In genomic region chr3:58154752-58155449, GRCh38 we compare ENCODE assay signal across 21 cellular contexts. TPM values are rescaled to one million over a fixed set of nuclear protein-coding genes. Genes with fewer than 3 reads are reported as not detected.
A peak's percentile ranks its signal among the peaks of the same experiment; 100 is the strongest.
DNase-seq lines count a peak whose midpoint lies in the region; ATAC-seq, FAIRE-seq and TF ChIP-seq lines count a peak whose summit lies in the region.
"Had no signal": no experiment of that assay in that cellular context is flagged by ENCODE, and none has a peak within 500 bp of the region (broad histone marks: within the 10 kb centered on the region; RNA-seq: fewer than 3 reads in every experiment).

No MANE protein-coding gene starts in this region.

- H4K20me1 ChIP-seq in astrocyte (ENCODE audit: insufficient read depth, low read length) (peaks cover 28% of the 10 kb centered on the region), HepG2 (ENCODE audit: insufficient read depth, low read length) (no peaks in the 10 kb centered on the region)
- H4K20me1 ChIP-seq: BLaER1 had no signal

- H3K36me3 ChIP-seq in astrocyte (ENCODE audit: insufficient read depth, low read length) (peaks cover 74% of the 10 kb centered on the region), HepG2 (replicated peaks in 1 of 2; ENCODE audit: control insufficient read depth in 1 of 2, insufficient read depth in 2 of 2, low read length in 2 of 2) (peaks cover 58 to 92% of the 10 kb centered on the region in 2 experiments)

- TF ChIP-seq EP300 in HepG2 (IDR thresholded peaks at IDR 0.05; ENCODE audit: low read depth in 2 of 2, low read length in 2 of 2) = no peak
- no peak for TF ChIP-seq EP300 in HepG2 (CRISPR knock-in tag; IDR thresholded peaks at IDR 0.05; ENCODE audit: borderline replicate concordance)

- TF ChIP-seq POLR2A in HepG2 (IDR thresholded peaks at IDR 0.05; ENCODE audit: insufficient read depth in 1 of 2, low read depth in 2 of 2, low read length in 2 of 2) = no peak

- in situ Hi-C loops in HepG2 (cut with HindIII; ENCODE audit: extremely low pct_ligation_motif_present, low pct_unique_long_range_greater_than_20kb) = no loop called here

- H2AFZ ChIP-seq in astrocyte (ENCODE audit: low read depth, low read length) (no peak overlapping the region), HepG2 (ENCODE audit: low read length) (no peak overlapping the region)
- H2AFZ ChIP-seq: PC-9 had no signal

- H3K27ac Mint-ChIP-seq in astrocyte (ENCODE audit: unreplicated experiment) = peak overlapping the region; percentile 78
- no peak overlapping the region for H3K27ac Mint-ChIP-seq in immature natural killer cell
- H3K27ac Mint-ChIP-seq: CD8-positive, alpha-beta T cell had no signal

- no peak for ATAC-seq in HepG2
- no peak for ATAC-seq in HG03521 (IDR thresholded peaks at IDR 0.05; ENCODE audit: unreplicated experiment)
- ATAC-seq in HG03354 (IDR thresholded peaks at IDR 0.05; ENCODE audit: poor library complexity, severe bottlenecking, unreplicated experiment) = no peak
- ATAC-seq: CD8-positive, alpha-beta T cell had no signal

- no TSS peak for BruUV-seq in HepG2 (replicated peaks; lab: Mats Ljungman, UMichigan)

- H3K4me1 Mint-ChIP-seq in astrocyte (ENCODE audit: low read depth, unreplicated experiment) = no peaks in the 10 kb centered on the region
- no peaks in the 10 kb centered on the region for H3K4me1 Mint-ChIP-seq in immature natural killer cell

- 94% methylated on average over 9 of the region's 9 CpGs for WGBS in HepG2 (ENCODE audit: low lambda C conversion rate)

- H3K9me3 Mint-ChIP-seq in astrocyte (ENCODE audit: unreplicated experiment) (no peaks in the 10 kb centered on the region), immature natural killer cell (no peaks in the 10 kb centered on the region)
- H3K9me3 Mint-ChIP-seq: CD8-positive, alpha-beta T cell had no signal

- TF ChIP-seq CTCF in astrocyte (IDR thresholded peaks at IDR 0.05; ENCODE audit: insufficient read depth, low read depth, low read length) = no peak
- TF ChIP-seq CTCF in HepG2 (CRISPR knock-in tag; IDR thresholded peaks at IDR 0.05) = no peak

- POLR2A ChIA-PET in HepG2 (lab: Yijun Ruan, JAX) = no interaction called here

- H3K4me3 ChIP-seq in astrocyte (ENCODE audit: insufficient read depth, low read depth, low read length) (no peak overlapping the region), HepG2 (replicated peaks in 1 of 3; ENCODE audit: insufficient read depth in 1 of 3, low read depth in 2 of 3, low read length in 3 of 3) (no peak overlapping the region)
- H3K4me3 ChIP-seq: BLaER1, PC-9, SJSA1 had no signal

- intact Hi-C loops in HepG2 (cut with micrococcal nuclease; ENCODE audit: unreplicated experiment) = no loop called here

- DNase-seq in NCI-H1092 (lab: John Stamatoyannopoulos, UW) (peak; percentile 15), astrocyte (ENCODE audit: low read depth) (no peak), HepG2 (ENCODE audit: low spot score) (no peak), substantia nigra (lab: John Stamatoyannopoulos, UW) (peak in 25 of 49 donors; percentile 3 to 74 (median 23)), immature natural killer cell (no peak), HuH-7.5 (ENCODE audit: low spot score) (no peak)
- DNase-seq: CD8-positive, alpha-beta T cell; H7; KBM-7; MV-4-11; NCI-H1436; NCI-H2029; NCI-H2171; NCI-H446 treated with DMSO at 0.1 percent for 48 hours; NCI-H774; PC-9 had no signal

- H3K27me3 Mint-ChIP-seq in astrocyte (ENCODE audit: low read depth, unreplicated experiment) (no peaks in the 10 kb centered on the region), immature natural killer cell (ENCODE audit: low read depth in 3 of 3) (no peaks in the 10 kb centered on the region)

- CTCF ChIA-PET in HepG2 (lab: Yijun Ruan, JAX; ENCODE audit: low intra/inter-chr PET ratio, low total read pairs) = no interaction called here

- FAIRE-seq in astrocyte (lab: Jason Lieb, UNC) = no peak
- no peak for FAIRE-seq in HepG2 (lab: Jason Lieb, UNC)

- H3K9me3 ChIP-seq in astrocyte (ENCODE audit: insufficient read depth, low read depth, low read length) (no peaks in the 10 kb centered on the region), HepG2 (ENCODE audit: low read length) (no peaks in the 10 kb centered on the region)
- H3K9me3 ChIP-seq: BLaER1, SJSA1 had no signal

- H3K4me2 ChIP-seq in astrocyte (ENCODE audit: low read length) (no peak overlapping the region), HepG2 (ENCODE audit: low read depth, low read length) (no peak overlapping the region)
- H3K4me2 ChIP-seq: BLaER1, PC-9 had no signal

- H3K4me3 Mint-ChIP-seq in astrocyte (ENCODE audit: unreplicated experiment) (no peak overlapping the region), immature natural killer cell (no peak overlapping the region)
- H3K4me3 Mint-ChIP-seq: CD8-positive, alpha-beta T cell had no signal

- peaks cover 31% of the 10 kb centered on the region for H3K36me3 Mint-ChIP-seq in astrocyte (ENCODE audit: low read depth, unreplicated experiment)
- H3K36me3 Mint-ChIP-seq in immature natural killer cell = peaks cover 8 to 14% (median 10%) of the 10 kb centered on the region in 3 donors

- H3K79me2 ChIP-seq in astrocyte (ENCODE audit: insufficient read depth, low read length) (no peaks in the 10 kb centered on the region), HepG2 (ENCODE audit: insufficient read depth, low read length) (no peaks in the 10 kb centered on the region)

- no peak overlapping the region for H3K9ac ChIP-seq in astrocyte (ENCODE audit: low read length)
- no peak overlapping the region for H3K9ac ChIP-seq in HepG2 (ENCODE audit: insufficient read depth, low read depth, low read length)
- H3K9ac ChIP-seq: BLaER1 had no signal

- H3K27ac ChIP-seq in astrocyte (ENCODE audit: low read depth, low read length) (no peak overlapping the region), HepG2 (ENCODE audit: extremely low read length, insufficient read depth, low read length) (no peak overlapping the region), substantia nigra (ENCODE audit: low read depth, low read length, poor library complexity, severe bottlenecking) (no peak overlapping the region)
- H3K27ac ChIP-seq: BLaER1, PC-9, SJSA1 had no signal

- no peaks in the 10 kb centered on the region for H3K27me3 ChIP-seq in astrocyte (ENCODE audit: insufficient read depth, low read length)
- H3K27me3 ChIP-seq in HepG2 (ENCODE audit: control insufficient read depth in 1 of 2, insufficient read depth in 2 of 2, low read length in 2 of 2) = no peaks in the 10 kb centered on the region
- H3K27me3 ChIP-seq: BLaER1, SJSA1 had no signal

- TF ChIP-seq RAD21 in HepG2 (CRISPR knock-in tag; IDR thresholded peaks at IDR 0.05) = no peak

- H3K4me1 ChIP-seq in astrocyte (ENCODE audit: insufficient read depth, low read length) (no peaks in the 10 kb centered on the region), HepG2 (ENCODE audit: insufficient read depth, low read length) (peaks cover 11% of the 10 kb centered on the region)
- H3K4me1 ChIP-seq: BLaER1 had no signal

TF ChIP-seq in HepG2, 621 proteins besides CTCF, POLR2A, EP300 and RAD21:
- no peak for TF ChIP-seq NFRKB (IDR thresholded peaks at IDR 0.05)
- peak; percentile 63; the same call in 1 of the 2 replicates for TF ChIP-seq ZNF652 (CRISPR knock-in tag; IDR thresholded peaks at IDR 0.05; ENCODE audit: borderline replicate concordance, low read depth)

RNA-seq across cellular contexts. Expression of gene DNASE1L3, which starts 55.9 kb away (rescaled TPM):
- total RNA-seq in astrocyte (not detected in 2 replicates), HepG2 (2016; rRNA removed; fragmentation: Illumina TruSeq; extraction: Trizol) (0.55 and 0.86 TPM in 2 replicates)
- total RNA-seq in HepG2 (2016; cell fraction: cytosol; rRNA removed; fragmentation: Illumina TruSeq; extraction: Trizol; ENCODE audit: low read depth) = 0.30 TPM in 1 of 2 replicates, not detected in the other
- 0.61 and 0.73 TPM in 2 replicates for total RNA-seq in HepG2 (2016; cell fraction: insoluble cytoplasmic fraction; rRNA removed; fragmentation: Illumina TruSeq; extraction: Trizol)
- total RNA-seq in HepG2 (2016; cell fraction: membrane; rRNA removed; fragmentation: Illumina TruSeq; extraction: Trizol) = 0.53 and 1.1 TPM in 2 replicates
- total RNA-seq in HepG2 (2016; cell fraction: nucleus; rRNA removed; fragmentation: Illumina TruSeq; extraction: Trizol) = 0.22 TPM in 1 of 2 replicates, not detected in the other
- polyA plus RNA-seq in HepG2 (2011; rRNA removed) (1.0 and 1.7 TPM in 2 replicates), immature natural killer cell (1 to 10 TPM in 1 of 3 donors, under 1 TPM in 1, not detected in 1; 0.40 to 1.7 TPM)
- 1.0 and 1.3 TPM in 2 replicates for polyA plus RNA-seq in HepG2 (2011; cell fraction: cytosol; rRNA removed)
- polyA plus RNA-seq in HepG2 (2011; cell fraction: nucleus; rRNA removed) = 0.43 and 0.51 TPM in 2 replicates
- 0.33 and 2.5 TPM in 2 replicates for polyA plus RNA-seq in HepG2 (2012)
- polyA plus RNA-seq in HepG2 (2016; cell fraction: cytosol; fragmentation: Illumina TruSeq; extraction: Trizol; ENCODE audit: low read depth) = 0.27 and 0.35 TPM in 2 replicates
- 0.44 and 0.59 TPM in 2 replicates for polyA plus RNA-seq in HepG2 (2016; cell fraction: insoluble cytoplasmic fraction; fragmentation: Illumina TruSeq; extraction: Trizol; ENCODE audit: low read depth)
- polyA plus RNA-seq in HepG2 (2016; cell fraction: membrane; fragmentation: Illumina TruSeq; extraction: Trizol; ENCODE audit: low read depth) = 0.34 and 0.37 TPM in 2 replicates
- polyA plus RNA-seq in HepG2 (2016; cell fraction: nucleus; fragmentation: Illumina TruSeq; extraction: Trizol; ENCODE audit: insufficient read depth, low read depth) = 0.55 TPM in 1 of 2 replicates, not detected in the other
- 0.14 and 1.8 TPM in 2 replicates for polyA minus RNA-seq in HepG2 (2011; rRNA and poly(A)+ RNA removed; ENCODE audit: low replicate concordance)
- 0.88 TPM in 1 of 2 replicates, not detected in the other for polyA minus RNA-seq in HepG2 (2011; cell fraction: cytosol; rRNA and poly(A)+ RNA removed)
- 0.77 and 0.87 TPM in 2 replicates for polyA minus RNA-seq in HepG2 (2011; cell fraction: nucleus; rRNA and poly(A)+ RNA removed)
- total RNA-seq: CD8-positive, alpha-beta T cell; Daoy; H7; PC-9; SJSA1 had no signal

Comparison
In these comparisons a context has a peak if more than half of its experiments do, and no peak if none do; other contexts are left out.
1. DNase-seq: peak in NCI-H1092 (single experiment) and substantia nigra (25 of 49); none in astrocyte (single experiment), HepG2 (single experiment), immature natural killer cell (0 of 3) and HuH-7.5 (single experiment).